ENCODE assay signal across 8 cellular contexts in genomic region chr11:68213135-68213515, GRCh38. TPM values are rescaled to one million over a fixed set of nuclear protein-coding genes. Genes with fewer than 3 reads are reported as not detected.
DNase-seq lines count a peak whose midpoint lies in the region; ATAC-seq and TF ChIP-seq lines count a peak whose summit lies in the region.

Gene KMT5B, minus strand, starts transcription at chr11:68213296. Its CDS starts 23,220 bp downstream, at chr11:68190076.

- H3K9me3 ChIP-seq in PC-9 (ENCODE audit: insufficient read depth, low read depth) (no peaks in the 10 kb centered on the region), adrenal gland (replicated peaks in 1 of 3) (no peaks in the 10 kb centered on the region), right cardiac atrium (ENCODE audit: control insufficient read depth, low read length) (no peaks in the 10 kb centered on the region)

- TF ChIP-seq CTCF in PC-9 (conservative IDR thresholded peaks at IDR 0.05), result no peak
- TF ChIP-seq CTCF in adrenal gland (IDR thresholded peaks at IDR 0.05), result no peak

- H3K27me3 ChIP-seq in PC-9 (ENCODE audit: insufficient read depth, low read depth) (no peaks in the 10 kb centered on the region), adrenal gland (no peaks in the 10 kb centered on the region), right cardiac atrium (ENCODE audit: control insufficient read depth, insufficient read depth) (no peaks in the 10 kb centered on the region)

- H3K4me1 ChIP-seq in PC-9 (replicated peaks; ENCODE audit: insufficient read depth) (peaks cover 23% of the 10 kb centered on the region), adrenal gland (replicated peaks in 1 of 2) (peaks cover 20 to 43% of the 10 kb centered on the region in 2 donors), right cardiac atrium (ENCODE audit: control insufficient read depth, insufficient read depth, low read length) (peaks cover 7% of the 10 kb centered on the region)

- BruUV-seq in PC-9 (replicated peaks; lab: Mats Ljungman, UMichigan), result no TSS peak

- CTCF ChIA-PET in PC-9 (lab: Charles Lee), result no interaction called here

- H2AFZ ChIP-seq in PC-9, result peak within 1 kb of the TSS; percentile 99

- intact Hi-C loops in PC-9 (cut with micrococcal nuclease; ENCODE audit: unreplicated experiment) (no loop called here), adrenal gland (cut with DNase I) (no loop called here), right cardiac atrium (cut with DNase I) (loop anchor here in 1 of 4 donors (10.0 kb wide), 1 partner anchor 82 kb away; no protein-coding TSS in a partner anchor)

- TF ChIP-seq POLR2A in adrenal gland (IDR thresholded peaks at IDR 0.05), result no peak

- WGBS in adrenal gland, 4 donors, result 0 to 1% (median 0%) methylated on average over 5 to 60 of the region's 60 CpGs; no CpG with 5 or more reads in 1 of the 4 donors
- under 1% methylated on average over 56 of the region's 60 CpGs for WGBS in right cardiac atrium

- peak within 1 kb of the TSS; percentile 99 for H3K4me2 ChIP-seq in PC-9

- H3F3A ChIP-seq in PC-9 (ENCODE audit: insufficient read depth, low read depth), result peaks cover 34% of the 10 kb centered on the region

- H3K36me3 ChIP-seq in PC-9 (ENCODE audit: low read depth) (no peaks in the 10 kb centered on the region), adrenal gland (replicated peaks in 1 of 2) (no peaks in the 10 kb centered on the region)

- H3K9me2 ChIP-seq in PC-9 (ENCODE audit: insufficient read depth), result no peaks in the 10 kb centered on the region

- POLR2A ChIA-PET in PC-9 (lab: Charles Lee; ENCODE audit: unreplicated experiment), result no interaction called here

- ATAC-seq in HG02588 (IDR thresholded peaks at IDR 0.05; ENCODE audit: unreplicated experiment), result peak; percentile 16
- no peak for ATAC-seq in right cardiac atrium
- no peak for ATAC-seq in HG03442 (IDR thresholded peaks at IDR 0.05; ENCODE audit: unreplicated experiment)

- DNase-seq in ELF-1 (ENCODE audit: low read depth, low spot score) (peak; percentile 41), PC-9 (no peak), adrenal gland (peak; percentile 52 to 74 (median 58)), right cardiac atrium (peak; percentile 50 to 86 (median 80)), retina (peak; percentile 74), NCI-H146 treated with DMSO at 0.1 percent for 48 hours (lab: John Stamatoyannopoulos, UW; ENCODE audit: unreplicated experiment) (no peak)

- H3K79me2 ChIP-seq in PC-9 (ENCODE audit: low read depth), result peaks cover 45% of the 10 kb centered on the region

- H3K27ac ChIP-seq in PC-9, result peak within 1 kb of the TSS; percentile 91
- peak within 1 kb of the TSS; percentile 85 to 100 (median 98) for H3K27ac ChIP-seq in adrenal gland
- peak within 1 kb of the TSS; percentile 98 for H3K27ac ChIP-seq in right cardiac atrium (ENCODE audit: low read length)

- peak within 1 kb of the TSS; percentile 93 for H3K4me3 ChIP-seq in PC-9
- peak within 1 kb of the TSS; percentile 65 to 97 (median 96) for H3K4me3 ChIP-seq in adrenal gland
- peak within 1 kb of the TSS; percentile 98 for H3K4me3 ChIP-seq in right cardiac atrium (ENCODE audit: low read length)

- H4K20me1 ChIP-seq in PC-9 (ENCODE audit: insufficient read depth), result peaks cover 44% of the 10 kb centered on the region

RNA-seq across cellular contexts. Expression of gene KMT5B, which starts in this region (rescaled TPM):
- total RNA-seq in PC-9 (2021), result 36.4 and 45.7 TPM in 2 replicates
- total RNA-seq in adrenal gland, result 100 to 1,000 TPM in 1 of 8 donors, 10 to 100 TPM in 7; 22.6 to 121 (median 36.9) TPM
- 10 to 100 TPM; 23.3 to 45.1 (median 30.2) TPM for polyA plus RNA-seq in adrenal gland
- 10 to 100 TPM; 28.2 to 31.4 (median 30.6) TPM for total RNA-seq in right cardiac atrium
- polyA plus RNA-seq in right cardiac atrium, result 14.2 TPM

Comparison
In these comparisons a context has a peak if more than half of its experiments do, and no peak if none do; other contexts are left out.
1. DNase-seq: peak in ELF-1 (single experiment), adrenal gland (7 of 7), right cardiac atrium (3 of 3) and retina (single experiment); none in PC-9 (0 of 2) and NCI-H146 treated with DMSO at 0.1 percent for 48 hours (single experiment).
2. Peak in every context shown above with its lines, with median percentiles within 50 percentile points of each other: H3K27ac ChIP-seq and H3K4me3 ChIP-seq.